ENCODE assay signal across 1 cellular context in genomic region chr20:14879020-14879697, GRCh38.
A peak's percentile ranks its signal among the peaks of the same experiment; 100 is the strongest.
TF ChIP-seq lines count a peak whose summit lies in the region.

No MANE protein-coding gene starts in this region.

TF ChIP-seq in HepG2, 621 proteins besides CTCF, POLR2A, EP300 and RAD21 (continued from another document and continues in another):
- TF ChIP-seq ARID3A (IDR thresholded peaks at IDR 0.05; ENCODE audit: low read depth, low read length) = peak; percentile 91
- no peak for TF ChIP-seq DNMT3B (CRISPR knock-in tag; conservative IDR thresholded peaks at IDR 0.05)
- TF ChIP-seq RERE (CRISPR knock-in tag; IDR thresholded peaks at IDR 0.05; ENCODE audit: low read depth) = no peak
- TF ChIP-seq ZMYM3 (CRISPR knock-in tag; IDR thresholded peaks at IDR 0.05) = no peak
- TF ChIP-seq FOXM1 (CRISPR knock-in tag; IDR thresholded peaks at IDR 0.05) = no peak
- TF ChIP-seq ZNF879 (CRISPR knock-in tag; IDR thresholded peaks at IDR 0.05) = no peak
- TF ChIP-seq ZBTB10 (CRISPR knock-in tag; IDR thresholded peaks at IDR 0.05; ENCODE audit: borderline replicate concordance) = no peak
- TF ChIP-seq ZNF572 (CRISPR knock-in tag; IDR thresholded peaks at IDR 0.05) = no peak
- no peak for TF ChIP-seq ZKSCAN5 (CRISPR knock-in tag; IDR thresholded peaks at IDR 0.05)
- TF ChIP-seq YY1 (IDR thresholded peaks at IDR 0.05; ENCODE audit: insufficient read depth, insufficient replicate concordance, low read depth, low read length) = no peak
- no peak for TF ChIP-seq ZNF430 (CRISPR knock-in tag; IDR thresholded peaks at IDR 0.05)
- TF ChIP-seq ZNF329 (CRISPR knock-in tag; IDR thresholded peaks at IDR 0.05; ENCODE audit: low read depth) = no peak
- no peak for TF ChIP-seq ZNF850 (CRISPR knock-in tag; conservative IDR thresholded peaks at IDR 0.05)
- TF ChIP-seq ZNF317 (CRISPR knock-in tag; IDR thresholded peaks at IDR 0.05) = no peak
- TF ChIP-seq TMF1 (CRISPR knock-in tag; IDR thresholded peaks at IDR 0.05; ENCODE audit: low read depth) = no peak
- TF ChIP-seq ZNF746 (CRISPR knock-in tag; IDR thresholded peaks at IDR 0.05) = no peak
- TF ChIP-seq ZBTB43 (CRISPR knock-in tag; conservative IDR thresholded peaks at IDR 0.05) = 0 out of 2 replicates have a peak, but pooled peaks have one; percentile 22
- no peak for TF ChIP-seq ZNF839 (CRISPR knock-in tag; IDR thresholded peaks at IDR 0.05; ENCODE audit: borderline replicate concordance)
- no peak for TF ChIP-seq TRIM22 (IDR thresholded peaks at IDR 0.05)
- TF ChIP-seq KDM6A (CRISPR knock-in tag; IDR thresholded peaks at IDR 0.05; ENCODE audit: low read depth) = 0 out of 2 replicates have a peak, but pooled peaks have one; percentile 20
- no peak for TF ChIP-seq ZNF562 (CRISPR knock-in tag; IDR thresholded peaks at IDR 0.05; ENCODE audit: borderline replicate concordance)
- no peak for TF ChIP-seq RNF219 (CRISPR knock-in tag; IDR thresholded peaks at IDR 0.05)
- 0 out of 2 replicates have a peak, but pooled peaks have one; percentile 45 for TF ChIP-seq THAP11 (CRISPR knock-in tag; IDR thresholded peaks at IDR 0.05)
- TF ChIP-seq ZNF558 (CRISPR knock-in tag; IDR thresholded peaks at IDR 0.05; ENCODE audit: borderline replicate concordance) = no peak
- no peak for TF ChIP-seq EHMT2 (IDR thresholded peaks at IDR 0.05; ENCODE audit: borderline replicate concordance, low read depth, low read length)
- TF ChIP-seq FOXK2 (IDR thresholded peaks at IDR 0.05) = no peak
- no peak for TF ChIP-seq ZNF230 (CRISPR knock-in tag; IDR thresholded peaks at IDR 0.05)
- no peak for TF ChIP-seq E2F1 (CRISPR knock-in tag; IDR thresholded peaks at IDR 0.05)
- no peak for TF ChIP-seq MLX (CRISPR knock-in tag; IDR thresholded peaks at IDR 0.05)
- no peak for TF ChIP-seq SSRP1 (CRISPR knock-in tag; IDR thresholded peaks at IDR 0.05)
- no peak for TF ChIP-seq SATB2 (CRISPR knock-in tag; IDR thresholded peaks at IDR 0.05)
- TF ChIP-seq MXI1 (IDR thresholded peaks at IDR 0.05; ENCODE audit: borderline replicate concordance, low read depth, low read length) = no peak
- no peak for TF ChIP-seq ZNF101 (CRISPR knock-in tag; IDR thresholded peaks at IDR 0.05; ENCODE audit: borderline replicate concordance, low read depth)
- TF ChIP-seq HOXA9 (CRISPR knock-in tag; IDR thresholded peaks at IDR 0.05; ENCODE audit: borderline replicate concordance) = no peak
- no peak for TF ChIP-seq JDP2 (CRISPR knock-in tag; IDR thresholded peaks at IDR 0.05; ENCODE audit: borderline replicate concordance)
- TF ChIP-seq MYC (CRISPR knock-in tag; IDR thresholded peaks at IDR 0.05; ENCODE audit: borderline replicate concordance) = no peak
- TF ChIP-seq RFXAP (CRISPR knock-in tag; IDR thresholded peaks at IDR 0.05; ENCODE audit: borderline replicate concordance) = no peak
- TF ChIP-seq AKNA (CRISPR knock-in tag; IDR thresholded peaks at IDR 0.05; ENCODE audit: borderline replicate concordance) = no peak
